8 cellular contexts compared by ENCODE assay signal in the genomic region with DNA sequence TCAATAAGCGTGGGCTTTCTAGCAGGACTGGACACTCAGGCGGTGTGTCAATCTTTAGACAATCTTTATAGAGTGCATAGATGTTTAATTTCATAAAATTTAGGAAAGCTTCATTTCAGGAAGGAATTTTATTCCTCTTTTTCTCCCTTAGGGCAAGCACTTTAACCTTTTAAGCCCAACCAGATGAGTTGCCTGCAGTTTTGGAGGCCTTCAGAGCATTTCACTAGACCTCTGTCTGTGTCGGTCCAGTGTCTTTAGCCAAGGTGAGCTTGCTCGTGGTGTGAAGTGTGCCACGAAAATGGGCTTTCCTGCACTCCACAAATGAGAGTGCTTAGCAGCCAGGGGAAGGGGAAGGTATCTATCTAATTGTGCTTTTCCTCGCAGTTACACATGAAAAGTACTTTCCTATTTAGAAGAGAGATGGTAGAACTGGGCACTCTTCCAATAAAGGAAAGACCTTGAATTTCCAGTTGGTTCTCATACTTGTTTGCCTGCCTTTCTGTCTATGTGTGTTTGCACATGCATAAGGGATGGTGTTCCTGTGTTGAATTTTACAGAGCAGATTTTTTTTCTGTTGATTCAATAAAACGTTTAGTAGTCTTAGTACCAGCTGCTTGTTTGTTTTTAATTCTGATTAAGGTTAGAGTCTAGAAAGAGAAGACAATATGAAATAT. TPM values are rescaled to one million over a fixed set of nuclear protein-coding genes. Genes with fewer than 3 reads are reported as not detected.
DNase-seq lines count a peak whose midpoint lies in the region; ATAC-seq, FAIRE-seq and TF ChIP-seq lines count a peak whose summit lies in the region.

No MANE protein-coding gene starts in this region.

- H3K36me3 Mint-ChIP-seq in activated CD4-positive, alpha-beta memory T cell treated with anti-CD3 and anti-CD28 coated beads, Interleukin-2, amount 10 ng/mL, durations not matched to agents 7 days and 5 days (ENCODE audit: low read depth), result peaks cover 21% of the 10 kb centered on the region

- no peaks in the 10 kb centered on the region for H3K27me3 Mint-ChIP-seq in activated CD4-positive, alpha-beta memory T cell treated with anti-CD3 and anti-CD28 coated beads, Interleukin-2, amount 10 ng/mL, durations not matched to agents 7 days and 5 days

- H3K9me3 Mint-ChIP-seq in activated CD4-positive, alpha-beta memory T cell treated with anti-CD3 and anti-CD28 coated beads, Interleukin-2, amount 10 ng/mL, durations not matched to agents 7 days and 5 days, result peaks cover 22% of the 10 kb centered on the region

- H3K4me1 ChIP-seq in heart left ventricle (peaks cover 0 to 8% (median 0%) of the 10 kb centered on the region in 12 donors), kidney (ENCODE audit: control insufficient read depth in 1 of 2, insufficient read depth in 1 of 2, low read depth in 1 of 2, low read length in 2 of 2) (peaks cover 0 to 3% of the 10 kb centered on the region in 2 donors), upper lobe of left lung (peaks cover 0 to 14% (median 3%) of the 10 kb centered on the region in 4 donors)

- no peak overlapping the region for H3K27ac ChIP-seq in heart left ventricle
- H3K27ac ChIP-seq in kidney (ENCODE audit: low read depth in 2 of 2, low read length in 2 of 2), result no peak overlapping the region
- no peak overlapping the region for H3K27ac ChIP-seq in upper lobe of left lung

- TF ChIP-seq CTCF in heart left ventricle (IDR thresholded peaks at IDR 0.05) (no peak), kidney (IDR thresholded peaks at IDR 0.05; ENCODE audit: borderline replicate concordance, extremely low read depth, insufficient read depth) (no peak), upper lobe of left lung (IDR thresholded peaks at IDR 0.05) (no peak), GM13976 (IDR thresholded peaks at IDR 0.05; ENCODE audit: borderline replicate concordance, control extremely low read depth, extremely low read depth, insufficient read depth, missing control alignments) (no peak)

- H3K9me3 ChIP-seq in heart left ventricle (peaks cover 0 to 4% (median 0%) of the 10 kb centered on the region in 12 donors), kidney (ENCODE audit: control insufficient read depth in 1 of 2, low read length in 2 of 2) (no peaks in the 10 kb centered on the region), upper lobe of left lung (peaks cover 0 to 3% (median 0%) of the 10 kb centered on the region in 4 donors)

- DNase-seq in heart left ventricle (no peak), cardiac septum (ENCODE audit: low spot score) (no peak), kidney (no peak), upper lobe of left lung (no peak), kidney tubule cell (ENCODE audit: low spot score) (no peak), COLO829 (ENCODE audit: low spot score) (no peak), GM13976 (ENCODE audit: low spot score) (no peak)
- DNase-seq in activated CD4-positive, alpha-beta memory T cell treated with anti-CD3 and anti-CD28 coated beads, Interleukin-2, amount 10 ng/mL, durations not matched to agents 7 days and 5 days, result no peak

- peak overlapping the region; percentile 95 for H3K4me3 Mint-ChIP-seq in activated CD4-positive, alpha-beta memory T cell treated with anti-CD3 and anti-CD28 coated beads, Interleukin-2, amount 10 ng/mL, durations not matched to agents 7 days and 5 days

- no peak overlapping the region for H3K9ac ChIP-seq in kidney (ENCODE audit: low read length in 2 of 2)

- POLR2A ChIA-PET in activated CD4-positive, alpha-beta memory T cell treated with anti-CD3 and anti-CD28 coated beads, Interleukin-2, amount 10 ng/mL, durations not matched to agents 7 days and 5 days (lab: Charles Lee), result no interaction called here

- ATAC-seq in heart left ventricle (no peak), upper lobe of left lung (ENCODE audit: low FRiP score in 2 of 2) (no peak)

- H3K27ac Mint-ChIP-seq in activated CD4-positive, alpha-beta memory T cell treated with anti-CD3 and anti-CD28 coated beads, Interleukin-2, amount 10 ng/mL, durations not matched to agents 7 days and 5 days, result no peak overlapping the region

- TF ChIP-seq POLR2A in heart left ventricle (IDR thresholded peaks at IDR 0.05) (no peak), upper lobe of left lung (IDR thresholded peaks at IDR 0.05) (no peak)

- in situ Hi-C loops in GM13976 (cut with MboI; ENCODE audit: low sequenced_read_pairs, unreplicated experiment), result no loop called here

- FAIRE-seq in kidney (lab: Jason Lieb, UNC), result no peak

- TF ChIP-seq EP300 in upper lobe of left lung (IDR thresholded peaks at IDR 0.05), result no peak

- H3K4me1 Mint-ChIP-seq in activated CD4-positive, alpha-beta memory T cell treated with anti-CD3 and anti-CD28 coated beads, Interleukin-2, amount 10 ng/mL, durations not matched to agents 7 days and 5 days, result peaks cover 13% of the 10 kb centered on the region

- 75 to 81% (median 78%) methylated on average over 7 of the region's 7 CpGs for WGBS in heart left ventricle, 4 donors
- 45 to 58% methylated on average over 7 of the region's 7 CpGs for WGBS in upper lobe of left lung, 2 donors

- H3K27me3 ChIP-seq in heart left ventricle (no peaks in the 10 kb centered on the region), upper lobe of left lung (peaks cover 0 to 7% (median 0%) of the 10 kb centered on the region in 4 donors)

- peaks cover 0 to 33% (median 7%) of the 10 kb centered on the region in 9 donors for H3K36me3 ChIP-seq in heart left ventricle
- no peaks in the 10 kb centered on the region for H3K36me3 ChIP-seq in kidney (ENCODE audit: control insufficient read depth in 1 of 2, insufficient read depth in 2 of 2, low read length in 2 of 2)
- no peaks in the 10 kb centered on the region for H3K36me3 ChIP-seq in upper lobe of left lung

- intact Hi-C loops in heart left ventricle (cut with DNase I), result loop anchor here in 4 of 10 donors (10.0 kb wide), 2 partner anchors 105 to 115 kb away; no protein-coding TSS in a partner anchor
- intact Hi-C loops in cardiac septum (cut with DNase I), result no loop called here
- intact Hi-C loops in kidney (cut with DNase I), result no loop called here

- peak overlapping the region in 9 of 12 donors; percentile 57 to 68 (median 63) for H3K4me3 ChIP-seq in heart left ventricle
- peak overlapping the region; percentile 93 to 94 for H3K4me3 ChIP-seq in kidney (ENCODE audit: low read length in 2 of 2)
- peak overlapping the region in 3 of 4 donors; percentile 53 to 66 (median 57) for H3K4me3 ChIP-seq in upper lobe of left lung

- CTCF ChIA-PET in activated CD4-positive, alpha-beta memory T cell treated with anti-CD3 and anti-CD28 coated beads, Interleukin-2, amount 10 ng/mL, durations not matched to agents 7 days and 5 days (lab: Charles Lee), result no interaction called here

RNA-seq across cellular contexts. Expression of a gene that starts 53.6 kb away (rescaled TPM):
- total RNA-seq in heart left ventricle (not detected), cardiac septum (not detected), kidney (not detected), upper lobe of left lung (not detected)
- polyA plus RNA-seq in heart left ventricle (not detected), kidney (ENCODE audit: insufficient read depth, low read depth, low replicate concordance) (not detected)
- total RNA-seq in activated CD4-positive, alpha-beta memory T cell treated with anti-CD3 and anti-CD28 coated beads, Interleukin-2, amount 10 ng/mL, durations not matched to agents 7 days and 5 days, result not detected
